In genomic region chr7:135971366-135971725, GRCh38 we compare ENCODE assay signal across 14 cellular contexts. TPM values are rescaled to one million over a fixed set of nuclear protein-coding genes. Genes with fewer than 3 reads are reported as not detected.
DNase-seq lines count a peak whose midpoint lies in the region; ATAC-seq and FAIRE-seq lines count a peak whose summit lies in the region.
"Had no signal": no experiment of that assay in that cellular context is flagged by ENCODE, and none has a peak within 500 bp of the region (broad histone marks: within the 10 kb centered on the region; RNA-seq: fewer than 3 reads in every experiment).

No MANE protein-coding gene starts in this region.

- H3K4me1 ChIP-seq in CD4-positive, alpha-beta memory T cell (ENCODE audit: insufficient read depth, low read length) = peaks cover 81% of the 10 kb centered on the region

- no peak overlapping the region for H3K4me3 ChIP-seq in CD4-positive, alpha-beta memory T cell (ENCODE audit: low read length in 2 of 2)

- no peak for FAIRE-seq in RCC 7860 (lab: Jason Lieb, UNC)
- FAIRE-seq: H1 had no signal

- intact Hi-C loops in CD4-positive, alpha-beta memory T cell (cut with micrococcal nuclease) = no loop called here

- peak overlapping the region in 1 of 2 donors; percentile 11 for H3K27ac Mint-ChIP-seq in effector memory CD8-positive, alpha-beta T cell
- no peak overlapping the region for H3K27ac Mint-ChIP-seq in CD4-positive, alpha-beta memory T cell
- H3K27ac Mint-ChIP-seq: activated CD4-positive, alpha-beta memory T cell treated with anti-CD3 and anti-CD28 coated beads for 36 hours; stimulated activated naive CD8-positive, alpha-beta T cell treated with anti-CD3 and anti-CD28 coated beads, Interleukin-15, amount 100 ng/mL, for 72 hours had no signal

- peaks cover 40% of the 10 kb centered on the region for H3K36me3 Mint-ChIP-seq in effector memory CD8-positive, alpha-beta T cell (ENCODE audit: insufficient read depth)
- H3K36me3 Mint-ChIP-seq in CD4-positive, alpha-beta memory T cell = peaks cover 43 to 46% of the 10 kb centered on the region in 2 donors

- H3K27me3 Mint-ChIP-seq in effector memory CD8-positive, alpha-beta T cell = no peaks in the 10 kb centered on the region
- H3K27me3 Mint-ChIP-seq in CD4-positive, alpha-beta memory T cell = no peaks in the 10 kb centered on the region
- H3K27me3 Mint-ChIP-seq: activated CD4-positive, alpha-beta memory T cell treated with anti-CD3 and anti-CD28 coated beads for 36 hours; stimulated activated naive CD8-positive, alpha-beta T cell treated with anti-CD3 and anti-CD28 coated beads, Interleukin-15, amount 100 ng/mL, for 72 hours had no signal

- POLR2A ChIA-PET in CD4-positive, alpha-beta memory T cell (lab: Charles Lee; ENCODE audit: partially characterized antibody) = interaction anchor here (0.6 kb wide), 1 partner anchor 528 kb away, joined by 3 read pairs; no protein-coding TSS in a partner anchor

- H3K4me1 Mint-ChIP-seq in effector memory CD8-positive, alpha-beta T cell (ENCODE audit: low read depth in 2 of 2) = peaks cover 51 to 73% of the 10 kb centered on the region in 2 donors
- H3K4me1 Mint-ChIP-seq in CD4-positive, alpha-beta memory T cell = peaks cover 55 to 88% (median 71%) of the 10 kb centered on the region in 4 donors

- H3K4me3 Mint-ChIP-seq in effector memory CD8-positive, alpha-beta T cell = peak overlapping the region; percentile 4 to 38
- peak overlapping the region in 3 of 8 donors; percentile 5 to 60 (median 59) for H3K4me3 Mint-ChIP-seq in CD4-positive, alpha-beta memory T cell
- H3K4me3 Mint-ChIP-seq: activated CD4-positive, alpha-beta memory T cell treated with anti-CD3 and anti-CD28 coated beads for 36 hours had no signal

- ATAC-seq in GM18861 (IDR thresholded peaks at IDR 0.05; ENCODE audit: unreplicated experiment) (peak; percentile 7), GM21737 (IDR thresholded peaks at IDR 0.05; ENCODE audit: unreplicated experiment) (peak; percentile 8), HG03520 (IDR thresholded peaks at IDR 0.05; ENCODE audit: unreplicated experiment) (peak; percentile 6)
- no peak for ATAC-seq in effector memory CD8-positive, alpha-beta T cell (replicated peaks)
- ATAC-seq: stimulated activated naive CD8-positive, alpha-beta T cell treated with anti-CD3 and anti-CD28 coated beads, Interleukin-15, amount 100 ng/mL, for 72 hours had no signal

- H3K36me3 ChIP-seq in CD4-positive, alpha-beta memory T cell (ENCODE audit: insufficient read depth, low read length) = peaks cover 18% of the 10 kb centered on the region

- no peak for DNase-seq in effector memory CD8-positive, alpha-beta T cell
- no peak for DNase-seq in CD4-positive, alpha-beta memory T cell
- DNase-seq in RCC 7860 (ENCODE audit: low spot score) (no peak), substantia nigra (lab: John Stamatoyannopoulos, UW) (no peak)
- DNase-seq in stimulated activated CD4-positive, alpha-beta T cell treated with anti-CD3 and anti-CD28 coated beads, Interleukin-4, amount 100 ng/mL, for 1 hour = no peak
- DNase-seq: activated CD4-positive, alpha-beta memory T cell treated with anti-CD3 and anti-CD28 coated beads for 36 hours; Caco-2; central memory CD4-positive, alpha-beta T cell; NCI-H1436 treated with DMSO at 0.1 percent for 48 hours; stimulated activated naive CD8-positive, alpha-beta T cell treated with anti-CD3 and anti-CD28 coated beads, Interleukin-15, amount 100 ng/mL, for 72 hours had no signal

- H3K9me3 Mint-ChIP-seq in effector memory CD8-positive, alpha-beta T cell = no peaks in the 10 kb centered on the region
- H3K9me3 Mint-ChIP-seq in CD4-positive, alpha-beta memory T cell = no peaks in the 10 kb centered on the region
- H3K9me3 Mint-ChIP-seq: activated CD4-positive, alpha-beta memory T cell treated with anti-CD3 and anti-CD28 coated beads for 36 hours; stimulated activated naive CD8-positive, alpha-beta T cell treated with anti-CD3 and anti-CD28 coated beads, Interleukin-15, amount 100 ng/mL, for 72 hours had no signal

- no peak overlapping the region for H3K27ac ChIP-seq in CD4-positive, alpha-beta memory T cell (ENCODE audit: low read depth, low read length)
- no peak overlapping the region for H3K27ac ChIP-seq in substantia nigra (ENCODE audit: low read depth, low read length, poor library complexity, severe bottlenecking)

- CTCF ChIA-PET in CD4-positive, alpha-beta memory T cell (lab: Charles Lee; ENCODE audit: partially characterized antibody) = no interaction called here

- H3K9me3 ChIP-seq in CD4-positive, alpha-beta memory T cell (ENCODE audit: control insufficient read depth in 1 of 2, low read length in 2 of 2) = no peaks in the 10 kb centered on the region
- H3K9me3 ChIP-seq: Caco-2 had no signal

- H3K27me3 ChIP-seq in CD4-positive, alpha-beta memory T cell (ENCODE audit: insufficient read depth, low read length) = no peaks in the 10 kb centered on the region

RNA-seq across cellular contexts. Expression of gene MTPN, which starts 5.8 kb away (rescaled TPM):
- total RNA-seq in CD4-positive, alpha-beta memory T cell = 10 to 100 TPM; 83.1 to 84.5 TPM
- polyA plus RNA-seq in CD4-positive, alpha-beta memory T cell = 100 to 1,000 TPM in 1 of 2 donors, 10 to 100 TPM in 1; 63.6 to 105 TPM
